In the genomic region with DNA sequence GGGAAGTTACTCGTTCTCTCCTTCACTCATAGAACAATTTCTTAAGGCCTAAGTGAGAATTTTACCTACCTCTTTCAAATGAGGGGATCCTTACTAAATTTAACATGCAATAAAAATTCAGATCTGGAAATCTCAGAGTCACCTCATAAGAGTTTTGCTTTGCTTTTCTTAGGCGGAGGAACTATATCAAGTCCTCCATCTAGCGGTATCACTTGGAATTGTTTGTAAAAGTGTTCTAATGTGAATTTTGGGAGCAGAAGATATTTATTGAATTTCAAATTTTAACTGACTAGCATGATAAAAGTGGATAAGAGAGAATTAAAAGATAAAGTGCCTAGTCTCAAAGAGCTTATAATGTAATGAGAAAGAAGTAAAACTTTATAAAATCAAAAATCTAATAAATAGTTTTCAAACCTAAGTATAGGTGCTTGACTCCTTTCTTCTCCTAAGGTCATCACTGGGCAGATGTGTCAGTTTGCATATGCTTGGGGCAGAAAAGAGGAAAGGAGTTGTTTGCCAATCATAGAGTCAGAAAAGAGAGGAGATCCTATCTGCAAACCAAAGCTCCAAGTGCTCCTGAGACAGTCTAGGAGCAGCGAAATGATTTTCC, we compare ENCODE assay signal across 8 cellular contexts.
A peak's percentile ranks its signal among the peaks of the same experiment; 100 is the strongest.
DNase-seq lines count a peak whose midpoint lies in the region; ATAC-seq and TF ChIP-seq lines count a peak whose summit lies in the region.

No MANE protein-coding gene starts in this region.

- no peak overlapping the region for H3K27ac Mint-ChIP-seq in glutamatergic neuron (ENCODE audit: unreplicated experiment)
- H3K27ac Mint-ChIP-seq in activated T-helper 1 cell treated with anti-CD3 and anti-CD28 coated beads, Interleukin-12 subunit alpha, Interleukin-12 subunit beta, Interleukin-2, Interleukin-4 antibody, amounts not matched to agents 30 ng/mL and 10 ng/mL and 1 ng/mL, durations not matched to agents 14 hours and 24 hours and 36 hours: no peak overlapping the region

- no peak overlapping the region for H3K4me3 Mint-ChIP-seq in glutamatergic neuron (ENCODE audit: unreplicated experiment)
- H3K4me3 Mint-ChIP-seq in activated T-helper 1 cell treated with anti-CD3 and anti-CD28 coated beads, Interleukin-12 subunit alpha, Interleukin-12 subunit beta, Interleukin-2, Interleukin-4 antibody, amounts not matched to agents 30 ng/mL and 10 ng/mL and 1 ng/mL, durations not matched to agents 14 hours and 24 hours and 36 hours: no peak overlapping the region

- no peak overlapping the region for H3K27ac ChIP-seq in thoracic aorta

- H3K9me3 Mint-ChIP-seq in glutamatergic neuron (ENCODE audit: unreplicated experiment): no peaks in the 10 kb centered on the region
- no peaks in the 10 kb centered on the region for H3K9me3 Mint-ChIP-seq in activated T-helper 1 cell treated with anti-CD3 and anti-CD28 coated beads, Interleukin-12 subunit alpha, Interleukin-12 subunit beta, Interleukin-2, Interleukin-4 antibody, amounts not matched to agents 30 ng/mL and 10 ng/mL and 1 ng/mL, durations not matched to agents 14 hours and 24 hours and 36 hours

- H3K36me3 ChIP-seq in thoracic aorta: no peaks in the 10 kb centered on the region

- H3K4me3 ChIP-seq in thoracic aorta: no peak overlapping the region

- H3K27me3 Mint-ChIP-seq in glutamatergic neuron (ENCODE audit: unreplicated experiment): no peaks in the 10 kb centered on the region
- H3K27me3 Mint-ChIP-seq in activated T-helper 1 cell treated with anti-CD3 and anti-CD28 coated beads, Interleukin-12 subunit alpha, Interleukin-12 subunit beta, Interleukin-2, Interleukin-4 antibody, amounts not matched to agents 30 ng/mL and 10 ng/mL and 1 ng/mL, durations not matched to agents 14 hours and 24 hours and 36 hours (ENCODE audit: insufficient read depth): peaks cover 6% of the 10 kb centered on the region

- intact Hi-C loops in activated T-helper 1 cell treated with anti-CD3 and anti-CD28 coated beads, Interleukin-12 subunit alpha, Interleukin-12 subunit beta, Interleukin-2, Interleukin-4 antibody, amounts not matched to agents 30 ng/mL and 10 ng/mL and 1 ng/mL, durations not matched to agents 14 hours and 24 hours and 36 hours (cut with micrococcal nuclease): loop anchor here (1.0 kb wide), 3 partner anchors 194 to 352 kb away; no protein-coding TSS in a partner anchor

- no peaks in the 10 kb centered on the region for H3K27me3 ChIP-seq in thoracic aorta (replicated peaks; ENCODE audit: insufficient read depth)

- DNase-seq in Daoy (ENCODE audit: low read depth) (peak; percentile 13), glutamatergic neuron (no peak), thoracic aorta (ENCODE audit: low spot score) (no peak), NCI-H1694 treated with DMSO at 0.1 percent for 48 hours (lab: John Stamatoyannopoulos, UW) (no peak)
- DNase-seq in activated T-helper 1 cell treated with anti-CD3 and anti-CD28 coated beads, Interleukin-12 subunit alpha, Interleukin-12 subunit beta, Interleukin-2, Interleukin-4 antibody, amounts not matched to agents 30 ng/mL and 10 ng/mL and 1 ng/mL, durations not matched to agents 14 hours and 24 hours and 36 hours (ENCODE audit: low spot score): no peak

- no peaks in the 10 kb centered on the region for H3K4me1 ChIP-seq in thoracic aorta (ENCODE audit: control insufficient read depth in 1 of 2, low read depth in 2 of 2)

- H3K36me3 Mint-ChIP-seq in glutamatergic neuron (ENCODE audit: unreplicated experiment): no peaks in the 10 kb centered on the region
- H3K36me3 Mint-ChIP-seq in activated T-helper 1 cell treated with anti-CD3 and anti-CD28 coated beads, Interleukin-12 subunit alpha, Interleukin-12 subunit beta, Interleukin-2, Interleukin-4 antibody, amounts not matched to agents 30 ng/mL and 10 ng/mL and 1 ng/mL, durations not matched to agents 14 hours and 24 hours and 36 hours (ENCODE audit: low read depth): no peaks in the 10 kb centered on the region

- TF ChIP-seq CTCF in glutamatergic neuron (IDR thresholded peaks at IDR 0.05; ENCODE audit: partially characterized antibody, unreplicated experiment) (peak; percentile 84), thoracic aorta (IDR thresholded peaks at IDR 0.05) (peak; percentile 76)

- ATAC-seq in HG03280 (IDR thresholded peaks at IDR 0.05; ENCODE audit: unreplicated experiment) (peak; percentile 57), SK-N-SH treated with all-trans-retinoic acid at 6 μM for 48 hours (peak; percentile 69), thoracic aorta (ENCODE audit: insufficient number of reproducible peaks, low FRiP score, low read depth) (no peak), GM18870 (IDR thresholded peaks at IDR 0.05; ENCODE audit: unreplicated experiment) (no peak)

- no peaks in the 10 kb centered on the region for H3K4me1 Mint-ChIP-seq in glutamatergic neuron (ENCODE audit: low read depth, unreplicated experiment)
- H3K4me1 Mint-ChIP-seq in activated T-helper 1 cell treated with anti-CD3 and anti-CD28 coated beads, Interleukin-12 subunit alpha, Interleukin-12 subunit beta, Interleukin-2, Interleukin-4 antibody, amounts not matched to agents 30 ng/mL and 10 ng/mL and 1 ng/mL, durations not matched to agents 14 hours and 24 hours and 36 hours (ENCODE audit: low read depth): no peaks in the 10 kb centered on the region

- no peaks in the 10 kb centered on the region for H3K9me3 ChIP-seq in thoracic aorta

TF ChIP-seq in SK-N-SH treated with all-trans-retinoic acid at 6 μM for 48 hours, 23 proteins besides CTCF, POLR2A, EP300 and RAD21:
- TF ChIP-seq, protein P1, sequence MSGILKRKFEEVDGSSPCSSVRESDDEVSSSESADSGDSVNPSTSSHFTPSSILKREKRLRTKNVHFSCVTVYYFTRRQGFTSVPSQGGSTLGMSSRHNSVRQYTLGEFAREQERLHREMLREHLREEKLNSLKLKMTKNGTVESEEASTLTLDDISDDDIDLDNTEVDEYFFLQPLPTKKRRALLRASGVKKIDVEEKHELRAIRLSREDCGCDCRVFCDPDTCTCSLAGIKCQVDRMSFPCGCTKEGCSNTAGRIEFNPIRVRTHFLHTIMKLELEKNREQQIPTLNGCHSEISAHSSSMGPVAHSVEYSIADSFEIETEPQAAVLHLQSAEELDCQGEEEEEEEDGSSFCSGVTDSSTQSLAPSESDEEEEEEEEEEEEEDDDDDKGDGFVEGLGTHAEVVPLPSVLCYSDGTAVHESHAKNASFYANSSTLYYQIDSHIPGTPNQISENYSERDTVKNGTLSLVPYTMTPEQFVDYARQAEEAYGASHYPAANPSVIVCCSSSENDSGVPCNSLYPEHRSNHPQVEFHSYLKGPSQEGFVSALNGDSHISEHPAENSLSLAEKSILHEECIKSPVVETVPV (CRISPR knock-in tag; IDR thresholded peaks at IDR 0.05): no peak
- TF ChIP-seq TCF4 (CRISPR knock-in tag; IDR thresholded peaks at IDR 0.05; ENCODE audit: borderline replicate concordance) (no peak), RARB (CRISPR knock-in tag; IDR thresholded peaks at IDR 0.05) (no peak), ISL1 (CRISPR knock-in tag; IDR thresholded peaks at IDR 0.05) (no peak)
- TF ChIP-seq, protein P2, sequence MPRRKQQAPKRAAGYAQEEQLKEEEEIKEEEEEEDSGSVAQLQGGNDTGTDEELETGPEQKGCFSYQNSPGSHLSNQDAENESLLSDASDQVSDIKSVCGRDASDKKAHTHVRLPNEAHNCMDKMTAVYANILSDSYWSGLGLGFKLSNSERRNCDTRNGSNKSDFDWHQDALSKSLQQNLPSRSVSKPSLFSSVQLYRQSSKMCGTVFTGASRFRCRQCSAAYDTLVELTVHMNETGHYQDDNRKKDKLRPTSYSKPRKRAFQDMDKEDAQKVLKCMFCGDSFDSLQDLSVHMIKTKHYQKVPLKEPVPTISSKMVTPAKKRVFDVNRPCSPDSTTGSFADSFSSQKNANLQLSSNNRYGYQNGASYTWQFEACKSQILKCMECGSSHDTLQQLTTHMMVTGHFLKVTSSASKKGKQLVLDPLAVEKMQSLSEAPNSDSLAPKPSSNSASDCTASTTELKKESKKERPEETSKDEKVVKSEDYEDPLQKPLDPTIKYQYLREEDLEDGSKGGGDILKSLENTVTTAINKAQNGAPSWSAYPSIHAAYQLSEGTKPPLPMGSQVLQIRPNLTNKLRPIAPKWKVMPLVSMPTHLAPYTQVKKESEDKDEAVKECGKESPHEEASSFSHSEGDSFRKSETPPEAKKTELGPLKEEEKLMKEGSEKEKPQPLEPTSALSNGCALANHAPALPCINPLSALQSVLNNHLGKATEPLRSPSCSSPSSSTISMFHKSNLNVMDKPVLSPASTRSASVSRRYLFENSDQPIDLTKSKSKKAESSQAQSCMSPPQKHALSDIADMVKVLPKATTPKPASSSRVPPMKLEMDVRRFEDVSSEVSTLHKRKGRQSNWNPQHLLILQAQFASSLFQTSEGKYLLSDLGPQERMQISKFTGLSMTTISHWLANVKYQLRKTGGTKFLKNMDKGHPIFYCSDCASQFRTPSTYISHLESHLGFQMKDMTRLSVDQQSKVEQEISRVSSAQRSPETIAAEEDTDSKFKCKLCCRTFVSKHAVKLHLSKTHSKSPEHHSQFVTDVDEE (CRISPR knock-in tag; IDR thresholded peaks at IDR 0.05): no peak

Comparison
In these comparisons a context has a peak if more than half of its experiments do, and no peak if none do; other contexts are left out.
1. ATAC-seq: peak in HG03280 (single experiment) and SK-N-SH treated with all-trans-retinoic acid at 6 μM for 48 hours (single experiment); none in thoracic aorta (single experiment) and GM18870 (single experiment).